Comparison of ENCODE assay signal across 8 cellular contexts in the genomic region with DNA sequence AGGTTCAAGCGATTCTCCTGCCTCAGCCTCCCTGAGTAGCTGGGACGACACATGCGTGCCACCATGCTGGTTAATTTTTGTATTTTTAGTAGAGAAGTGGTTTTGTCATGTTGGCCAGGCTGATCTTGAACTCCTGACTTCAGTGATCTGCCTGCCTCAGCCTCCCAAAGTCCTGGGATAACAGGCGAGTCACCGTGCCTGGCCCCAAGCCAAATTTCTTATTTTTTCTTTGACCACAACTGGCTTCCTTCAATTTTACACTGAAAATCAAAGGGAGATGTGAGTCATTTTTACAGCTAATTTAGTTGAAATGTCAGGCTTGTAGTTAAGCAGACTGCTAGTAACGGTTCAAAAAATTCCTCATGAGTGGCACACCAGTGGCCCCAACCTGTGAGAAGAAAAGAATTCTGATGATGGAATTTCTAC. TPM values are rescaled to one million over a fixed set of nuclear protein-coding genes. Genes with fewer than 3 reads are reported as not detected.
DNase-seq lines count a peak whose midpoint lies in the region; ATAC-seq and TF ChIP-seq lines count a peak whose summit lies in the region.

No MANE protein-coding gene starts in this region.

- peaks cover 51% of the 10 kb centered on the region for H3K4me1 ChIP-seq in Loucy (ENCODE audit: insufficient read depth, low read length, poor library complexity, severe bottlenecking)

- no peaks in the 10 kb centered on the region for H3F3A ChIP-seq in Loucy (ENCODE audit: low read depth)

- H3K4me1 Mint-ChIP-seq in activated naive CD4-positive, alpha-beta T cell treated with anti-CD3 and anti-CD28 coated beads, Interleukin-2, amount 50 U/mL, for 24 hours: peaks cover 66% of the 10 kb centered on the region
- peaks cover 20 to 79% (median 69%) of the 10 kb centered on the region in 4 donors for H3K4me1 Mint-ChIP-seq in naive thymus-derived CD8-positive, alpha-beta T cell

- H3K4me3 ChIP-seq in Loucy (ENCODE audit: low read length, poor library complexity, severe bottlenecking): peak overlapping the region; percentile 34

- ATAC-seq in naive thymus-derived CD8-positive, alpha-beta T cell: no peak
- ATAC-seq in HG02623 (IDR thresholded peaks at IDR 0.05; ENCODE audit: unreplicated experiment): no peak

- peak overlapping the region; percentile 16 for H3K9ac ChIP-seq in Loucy (ENCODE audit: low read depth, low read length, poor library complexity, severe bottlenecking)

- no peaks in the 10 kb centered on the region for H3K9me2 ChIP-seq in Loucy (replicated peaks; ENCODE audit: low read depth, low read length)

- H2AFZ ChIP-seq in Loucy (ENCODE audit: low read length): no peak overlapping the region

- H3K4me3 Mint-ChIP-seq in activated naive CD4-positive, alpha-beta T cell treated with anti-CD3 and anti-CD28 coated beads, Interleukin-2, amount 50 U/mL, for 24 hours: peak overlapping the region; percentile 62
- H3K4me3 Mint-ChIP-seq in naive thymus-derived CD8-positive, alpha-beta T cell: peak overlapping the region in 9 of 10 donors; percentile 11 to 59 (median 36)

- peak overlapping the region; percentile 52 for H3K4me2 ChIP-seq in Loucy (ENCODE audit: low read depth, low read length, poor library complexity, severe bottlenecking)

- peak overlapping the region; percentile 84 for H3K27ac Mint-ChIP-seq in activated naive CD4-positive, alpha-beta T cell treated with anti-CD3 and anti-CD28 coated beads, Interleukin-2, amount 50 U/mL, for 24 hours
- peak overlapping the region in 5 of 10 donors; percentile 28 to 82 (median 56) for H3K27ac Mint-ChIP-seq in naive thymus-derived CD8-positive, alpha-beta T cell

- H3K36me3 ChIP-seq in Loucy (ENCODE audit: insufficient read depth, low read length): no peaks in the 10 kb centered on the region

- DNase-seq in AG20443 (ENCODE audit: low spot score): peak; percentile 52
- DNase-seq in naive thymus-derived CD8-positive, alpha-beta T cell: peak in 3 of 10 donors; percentile 4 to 37 (median 23)
- DNase-seq in effector CD4-positive, alpha-beta T cell: no peak
- DNase-seq in superior temporal gyrus (ENCODE audit: extremely low spot score): no peak
- no peak for DNase-seq in DMS79 (lab: John Stamatoyannopoulos, UW)

- no peaks in the 10 kb centered on the region for H3K27me3 Mint-ChIP-seq in activated naive CD4-positive, alpha-beta T cell treated with anti-CD3 and anti-CD28 coated beads, Interleukin-2, amount 50 U/mL, for 24 hours
- no peaks in the 10 kb centered on the region for H3K27me3 Mint-ChIP-seq in naive thymus-derived CD8-positive, alpha-beta T cell

- H3K27me3 ChIP-seq in Loucy (ENCODE audit: insufficient read depth, low read length, poor library complexity, severe bottlenecking): no peaks in the 10 kb centered on the region

- no peak for TF ChIP-seq CTCF in Loucy (conservative IDR thresholded peaks at IDR 0.05; ENCODE audit: low read length)

- POLR2A ChIA-PET in naive thymus-derived CD8-positive, alpha-beta T cell (lab: Charles Lee): interaction anchor here (1.1 to 1.2 kb wide), 2 partner anchors 28 to 49 kb away, joined by 3 read pairs; no protein-coding TSS in a partner anchor

- H3K36me3 Mint-ChIP-seq in activated naive CD4-positive, alpha-beta T cell treated with anti-CD3 and anti-CD28 coated beads, Interleukin-2, amount 50 U/mL, for 24 hours: peaks cover 8% of the 10 kb centered on the region
- peaks cover 0 to 66% (median 0%) of the 10 kb centered on the region in 3 donors for H3K36me3 Mint-ChIP-seq in naive thymus-derived CD8-positive, alpha-beta T cell

- no peaks in the 10 kb centered on the region for H3K9me3 ChIP-seq in Loucy (ENCODE audit: insufficient read depth, low read depth, low read length)

- peaks cover 100% of the 10 kb centered on the region for H3K79me2 ChIP-seq in Loucy (ENCODE audit: insufficient read depth, low read length)

- peaks cover 71% of the 10 kb centered on the region for H4K20me1 ChIP-seq in Loucy (ENCODE audit: insufficient read depth, low read length, poor library complexity, severe bottlenecking)

- H3K9me3 Mint-ChIP-seq in activated naive CD4-positive, alpha-beta T cell treated with anti-CD3 and anti-CD28 coated beads, Interleukin-2, amount 50 U/mL, for 24 hours: no peaks in the 10 kb centered on the region
- no peaks in the 10 kb centered on the region for H3K9me3 Mint-ChIP-seq in naive thymus-derived CD8-positive, alpha-beta T cell

RNA-seq across cellular contexts. Expression of a gene that starts 7.8 kb away (rescaled TPM):
- 100 to 1,000 TPM; 114 to 115 TPM for total RNA-seq in naive thymus-derived CD8-positive, alpha-beta T cell
- 10 to 100 TPM; 28.4 to 47.6 (median 35.9) TPM for polyA plus RNA-seq in naive thymus-derived CD8-positive, alpha-beta T cell
